Comparison of ENCODE assay signal across 1 cellular context in the genomic region with DNA sequence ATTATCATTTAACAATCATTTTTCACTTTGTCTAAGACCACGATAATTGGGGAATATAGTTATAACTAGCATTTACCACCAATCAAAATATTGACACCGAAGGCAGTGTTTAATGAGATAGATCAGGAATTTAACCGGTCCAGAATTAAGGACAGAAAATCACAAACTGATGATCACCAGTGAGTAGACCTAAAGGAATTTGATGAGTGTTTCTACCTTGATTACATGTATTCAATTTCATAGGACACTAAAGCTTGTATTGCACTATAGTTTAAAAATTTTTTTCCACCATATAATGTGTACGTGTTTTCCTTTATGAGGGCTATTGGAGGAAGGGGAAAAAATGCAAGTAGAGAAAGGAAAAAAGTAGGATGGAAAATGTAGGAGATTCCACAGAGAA.
TF ChIP-seq lines count a peak whose summit lies in the region.

No MANE protein-coding gene starts in this region.

TF ChIP-seq in K562, 482 proteins besides CTCF, POLR2A, EP300 and RAD21 (continued from another document):
- no peak for TF ChIP-seq ELF4 (CRISPR knock-in tag; IDR thresholded peaks at IDR 0.05)
